ENCODE assay signal across 19 cellular contexts in the genomic region with DNA sequence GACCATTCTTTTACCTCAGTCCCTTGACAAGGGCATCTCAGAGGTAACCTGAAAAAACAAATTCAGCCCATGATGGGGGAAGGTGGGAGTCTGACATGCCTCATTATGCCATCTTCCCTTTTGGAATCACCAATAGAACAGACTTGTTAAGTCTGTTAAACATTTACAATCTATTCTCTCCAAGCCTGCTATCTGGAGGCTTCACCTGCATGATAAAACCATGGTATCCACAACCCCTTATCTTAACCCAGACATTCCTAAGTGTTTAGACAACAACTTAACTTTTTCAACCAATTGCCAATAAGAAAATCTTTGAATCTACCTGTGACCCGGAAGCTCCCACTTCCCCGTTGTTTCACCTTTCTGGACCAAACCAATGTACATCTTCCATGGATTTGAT.
DNase-seq lines count a peak whose midpoint lies in the region; ATAC-seq, FAIRE-seq and TF ChIP-seq lines count a peak whose summit lies in the region.
"Had no signal": no experiment of that assay in that cellular context is flagged by ENCODE, and none has a peak within 500 bp of the region (broad histone marks: within the 10 kb centered on the region; RNA-seq: fewer than 3 reads in every experiment).

No MANE protein-coding gene starts in this region.

- DNase-seq in natural killer cell (no peak), K562 (ENCODE audit: extremely low read depth in 1 of 4, low spot score in 3 of 4) (peak in 1 of 4 experiments; percentile 53), kidney tubule cell (ENCODE audit: low spot score) (peak; percentile 23), NCI-H2171 (lab: John Stamatoyannopoulos, UW) (no peak), GM12891 (ENCODE audit: insufficient read length, low spot score) (no peak), globus pallidus (ENCODE audit: low spot score) (no peak)
- DNase-seq in natural killer cell treated with Interleukin-12 subunit alpha and Interleukin-12 subunit beta and Interleukin-15 and Interleukin-18, amount 100 ng/mL, for 72 hours (ENCODE audit: low spot score) = no peak
- DNase-seq: 8988T; C1 segment of cervical spinal cord; CD4-positive, CD25-positive, alpha-beta regulatory T cell; CD8-positive, alpha-beta memory T cell; COR-L47; GDM1; H9 had no signal

- no peaks in the 10 kb centered on the region for H3K9me1 ChIP-seq in K562 (ENCODE audit: control insufficient read depth, insufficient read depth, low read length)

- in situ Hi-C loops in K562 (cut with MboI) = loop anchor here (5.0 kb wide), 2 partner anchors 231 to 361 kb away; a partner anchor contains a TSS

- H3K27me3 ChIP-seq in K562 (ENCODE audit: control insufficient read depth in 2 of 2, insufficient read depth in 2 of 2, low read length in 2 of 2) = no peaks in the 10 kb centered on the region

- peaks cover 0 to 12% of the 10 kb centered on the region in 2 donors for H3K4me1 Mint-ChIP-seq in natural killer cell
- peaks cover 0 to 4% of the 10 kb centered on the region in 2 donors for H3K4me1 Mint-ChIP-seq in natural killer cell treated with Interleukin-12 subunit alpha and Interleukin-12 subunit beta and Interleukin-15 and Interleukin-18, amount 100 ng/mL, for 72 hours (ENCODE audit: low read depth in 2 of 2)
- peaks cover 9% of the 10 kb centered on the region for H3K4me1 Mint-ChIP-seq in stimulated activated memory B cell treated with anti-CD40 and anti-IgM and Interleukin-4, amounts not matched to agents 10 μg/mL and 1 μg/mL and 100 μg/mL, for 72 hours

- no TSS peak for BruUV-seq in K562 (replicated peaks; lab: Mats Ljungman, UMichigan)

- H2AFZ ChIP-seq in K562 (ENCODE audit: low read depth, low read length) = no peak overlapping the region

- H3K9ac ChIP-seq in K562 (ENCODE audit: insufficient read depth in 1 of 2, low read depth in 2 of 2, low read length in 2 of 2) = no peak overlapping the region

- WGBS in K562 (ENCODE audit: insufficient coverage, low coverage, missing lambda C conversion rate) = 21% methylated on average over 2 of the region's 2 CpGs

- H3K79me2 ChIP-seq in K562 (ENCODE audit: control insufficient read depth, insufficient read depth, low read length) = no peaks in the 10 kb centered on the region

- no peaks in the 10 kb centered on the region for H3K36me3 Mint-ChIP-seq in natural killer cell
- no peaks in the 10 kb centered on the region for H3K36me3 Mint-ChIP-seq in natural killer cell treated with Interleukin-12 subunit alpha and Interleukin-12 subunit beta and Interleukin-15 and Interleukin-18, amount 100 ng/mL, for 72 hours
- peaks cover 12% of the 10 kb centered on the region for H3K36me3 Mint-ChIP-seq in stimulated activated memory B cell treated with anti-CD40 and anti-IgM and Interleukin-4, amounts not matched to agents 10 μg/mL and 1 μg/mL and 100 μg/mL, for 72 hours
- H3K36me3 Mint-ChIP-seq: CD4-positive, CD25-positive, alpha-beta regulatory T cell had no signal

- no peaks in the 10 kb centered on the region for H3K36me3 ChIP-seq in K562 (ENCODE audit: control insufficient read depth, insufficient read depth, low read length)

- peak overlapping the region; percentile 7 to 9 for H3K27ac Mint-ChIP-seq in natural killer cell
- no peak overlapping the region for H3K27ac Mint-ChIP-seq in natural killer cell treated with Interleukin-12 subunit alpha and Interleukin-12 subunit beta and Interleukin-15 and Interleukin-18, amount 100 ng/mL, for 72 hours
- H3K27ac Mint-ChIP-seq in stimulated activated memory B cell treated with anti-CD40 and anti-IgM and Interleukin-4, amounts not matched to agents 10 μg/mL and 1 μg/mL and 100 μg/mL, for 72 hours = peak overlapping the region; percentile 35
- H3K27ac Mint-ChIP-seq: CD4-positive, CD25-positive, alpha-beta regulatory T cell; H9 had no signal

- no peak for TF ChIP-seq POLR2A in K562 (conservative IDR thresholded peaks at IDR 0.05)
- TF ChIP-seq POLR2A in GM12891 (IDR thresholded peaks at IDR 0.05; ENCODE audit: low read depth, low read length) = no peak

- no peaks in the 10 kb centered on the region for H3K9me3 ChIP-seq in K562 (replicated peaks; ENCODE audit: control insufficient read depth, insufficient read depth, low read depth, low read length)

- ATAC-seq in natural killer cell (no peak), K562 (peak; percentile 42; the same call in 2 of the 3 replicates)
- ATAC-seq in natural killer cell treated with Interleukin-12 subunit alpha and Interleukin-12 subunit beta and Interleukin-15 and Interleukin-18, amount 100 ng/mL, for 72 hours = no peak
- ATAC-seq in stimulated activated memory B cell treated with anti-CD40 and anti-IgM and Interleukin-4, amounts not matched to agents 10 μg/mL and 1 μg/mL and 100 μg/mL, for 72 hours = no peak
- ATAC-seq: HepG2 had no signal

- H3K4me3 ChIP-seq in K562 = no peak overlapping the region

- H3K27ac ChIP-seq in K562 (ENCODE audit: extremely low read depth, low read depth, low read length) = no peak overlapping the region

- TF ChIP-seq EP300 in K562 (IDR thresholded peaks at IDR 0.05; ENCODE audit: low read length) = peak; percentile 76

- POLR2A ChIA-PET in K562 (lab: Yijun Ruan, JAX) = no interaction called here

- H4K20me1 ChIP-seq in K562 (replicated peaks; ENCODE audit: control insufficient read depth, insufficient read depth, low read length) = no peaks in the 10 kb centered on the region

- intact Hi-C loops in natural killer cell (cut with micrococcal nuclease) (no loop called here), K562 (cut with micrococcal nuclease) (no loop called here)

- no peaks in the 10 kb centered on the region for H3K27me3 Mint-ChIP-seq in natural killer cell (ENCODE audit: low read depth in 2 of 2)
- no peaks in the 10 kb centered on the region for H3K27me3 Mint-ChIP-seq in natural killer cell treated with Interleukin-12 subunit alpha and Interleukin-12 subunit beta and Interleukin-15 and Interleukin-18, amount 100 ng/mL, for 72 hours
- no peaks in the 10 kb centered on the region for H3K27me3 Mint-ChIP-seq in stimulated activated memory B cell treated with anti-CD40 and anti-IgM and Interleukin-4, amounts not matched to agents 10 μg/mL and 1 μg/mL and 100 μg/mL, for 72 hours
- H3K27me3 Mint-ChIP-seq: CD4-positive, CD25-positive, alpha-beta regulatory T cell; CD8-positive, alpha-beta memory T cell; IgD-negative memory B cell had no signal

- no peak overlapping the region for H3K4me2 ChIP-seq in K562 (ENCODE audit: insufficient read depth, low read length)

- no peak overlapping the region for H3K4me3 Mint-ChIP-seq in natural killer cell
- H3K4me3 Mint-ChIP-seq in natural killer cell treated with Interleukin-12 subunit alpha and Interleukin-12 subunit beta and Interleukin-15 and Interleukin-18, amount 100 ng/mL, for 72 hours = no peak overlapping the region
- H3K4me3 Mint-ChIP-seq in stimulated activated memory B cell treated with anti-CD40 and anti-IgM and Interleukin-4, amounts not matched to agents 10 μg/mL and 1 μg/mL and 100 μg/mL, for 72 hours = no peak overlapping the region
- H3K4me3 Mint-ChIP-seq: CD4-positive, CD25-positive, alpha-beta regulatory T cell; CD8-positive, alpha-beta memory T cell; H9; IgD-negative memory B cell had no signal

- CTCF ChIA-PET in K562 (lab: Yijun Ruan, JAX; ENCODE audit: low intra/inter-chr PET ratio) = interaction anchor here (5.4 kb wide), 1 partner anchor 217 kb away, joined by 59 read pairs; no protein-coding TSS in a partner anchor

- no peak for TF ChIP-seq RAD21 in K562 (CRISPR knock-in tag; conservative IDR thresholded peaks at IDR 0.05 in 1 of 2, IDR thresholded peaks at IDR 0.05 in 1 of 2)

- H3K9me3 Mint-ChIP-seq in natural killer cell = no peaks in the 10 kb centered on the region
- no peaks in the 10 kb centered on the region for H3K9me3 Mint-ChIP-seq in natural killer cell treated with Interleukin-12 subunit alpha and Interleukin-12 subunit beta and Interleukin-15 and Interleukin-18, amount 100 ng/mL, for 72 hours
- H3K9me3 Mint-ChIP-seq in stimulated activated memory B cell treated with anti-CD40 and anti-IgM and Interleukin-4, amounts not matched to agents 10 μg/mL and 1 μg/mL and 100 μg/mL, for 72 hours = no peaks in the 10 kb centered on the region
- H3K9me3 Mint-ChIP-seq: CD4-positive, CD25-positive, alpha-beta regulatory T cell; CD8-positive, alpha-beta memory T cell had no signal

- no peak for FAIRE-seq in K562 (lab: Jason Lieb, UNC)
- FAIRE-seq in GM12891 (lab: Jason Lieb, UNC) = no peak
- FAIRE-seq: D721Med, H1, HepG2 had no signal

- peaks cover 0 to 10% of the 10 kb centered on the region in 2 experiments; a peak in 2 of 5 replicates for H3K4me1 ChIP-seq in K562 (replicated peaks in 1 of 2; ENCODE audit: control insufficient read depth in 2 of 2, insufficient read depth in 2 of 2, low read length in 2 of 2)

- no peak for TF ChIP-seq CTCF in natural killer cell (IDR thresholded peaks at IDR 0.05)
- TF ChIP-seq CTCF in K562 (IDR thresholded peaks at IDR 0.05 in 2 of 3, conservative IDR thresholded peaks at IDR 0.05 in 1 of 3; ENCODE audit: insufficient read depth in 2 of 3, low read depth in 1 of 3, low read length in 3 of 3) = no peak

TF ChIP-seq in K562, 482 proteins besides CTCF, POLR2A, EP300 and RAD21 (continues in another document):
- TF ChIP-seq HMG20A (CRISPR knock-in tag; conservative IDR thresholded peaks at IDR 0.05) = no peak
- TF ChIP-seq, protein P1, sequence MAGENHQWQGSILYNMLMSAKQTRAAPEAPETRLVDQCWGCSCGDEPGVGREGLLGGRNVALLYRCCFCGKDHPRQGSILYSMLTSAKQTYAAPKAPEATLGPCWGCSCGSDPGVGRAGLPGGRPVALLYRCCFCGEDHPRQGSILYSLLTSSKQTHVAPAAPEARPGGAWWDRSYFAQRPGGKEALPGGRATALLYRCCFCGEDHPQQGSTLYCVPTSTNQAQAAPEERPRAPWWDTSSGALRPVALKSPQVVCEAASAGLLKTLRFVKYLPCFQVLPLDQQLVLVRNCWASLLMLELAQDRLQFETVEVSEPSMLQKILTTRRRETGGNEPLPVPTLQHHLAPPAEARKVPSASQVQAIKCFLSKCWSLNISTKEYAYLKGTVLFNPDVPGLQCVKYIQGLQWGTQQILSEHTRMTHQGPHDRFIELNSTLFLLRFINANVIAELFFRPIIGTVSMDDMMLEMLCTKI (IDR thresholded peaks at IDR 0.05; ENCODE audit: partially characterized antibody) = no peak

TF ChIP-seq in GM12891, 5 proteins besides CTCF, POLR2A, EP300 and RAD21:
- TF ChIP-seq POLR2AphosphoS5 (IDR thresholded peaks at IDR 0.05; ENCODE audit: low read depth, low read length) (no peak), SPI1 (IDR thresholded peaks at IDR 0.05; ENCODE audit: low read depth, low read length) (no peak), PAX5 (IDR thresholded peaks at IDR 0.05; ENCODE audit: insufficient read depth, low read length, severe bottlenecking) (no peak)

Comparison
In these comparisons a context has a peak if more than half of its experiments do, and no peak if none do; other contexts are left out.
1. H3K27ac Mint-ChIP-seq: peak in natural killer cell (2 of 2) and stimulated activated memory B cell treated with anti-CD40 and anti-IgM and Interleukin-4, amounts not matched to agents 10 μg/mL and 1 μg/mL and 100 μg/mL, for 72 hours (single experiment); none in natural killer cell treated with Interleukin-12 subunit alpha and Interleukin-12 subunit beta and Interleukin-15 and Interleukin-18, amount 100 ng/mL, for 72 hours (0 of 2).